ENCODE assay signal across 2 cellular contexts in genomic region chr10:98609265-98609664, GRCh38.
TF ChIP-seq lines count a peak whose summit lies in the region.

No MANE protein-coding gene starts in this region.

TF ChIP-seq in GM23338, 12 proteins besides CTCF, POLR2A, EP300 and RAD21 (continued from another document):
- TF ChIP-seq REST (IDR thresholded peaks at IDR 0.05; ENCODE audit: unreplicated experiment) (no peak), ETS1 (IDR thresholded peaks at IDR 0.05) (no peak), EZH2phosphoT487 (IDR thresholded peaks at IDR 0.05; ENCODE audit: unreplicated experiment) (no peak), EZH2 (IDR thresholded peaks at IDR 0.05; ENCODE audit: low read depth, unreplicated experiment) (no peak), NANOG (IDR thresholded peaks at IDR 0.05; ENCODE audit: borderline replicate concordance) (no peak), STAT1 (IDR thresholded peaks at IDR 0.05; ENCODE audit: unreplicated experiment) (no peak), ZNF462 (CRISPR knock-in tag; IDR thresholded peaks at IDR 0.05) (no peak), POLR2AphosphoS5 (IDR thresholded peaks at IDR 0.05; ENCODE audit: low read depth) (no peak), ZNF331 (CRISPR knock-in tag; IDR thresholded peaks at IDR 0.05; ENCODE audit: low read depth) (no peak)

TF ChIP-seq in K562, 482 proteins besides CTCF, POLR2A, EP300 and RAD21 (continued from another document):
- TF ChIP-seq ZNF280B (CRISPR knock-in tag; IDR thresholded peaks at IDR 0.05) (no peak), YBX1 (IDR thresholded peaks at IDR 0.05) (no peak), CBFA2T3 (IDR thresholded peaks at IDR 0.05) (no peak), L3MBTL2 (IDR thresholded peaks at IDR 0.05) (no peak), TAF1 (IDR thresholded peaks at IDR 0.05; ENCODE audit: control insufficient read depth, extremely low read depth, insufficient read depth, low read length, severe bottlenecking) (no peak), ZNF518B (CRISPR knock-in tag; IDR thresholded peaks at IDR 0.05) (no peak), MTA3 (IDR thresholded peaks at IDR 0.05; ENCODE audit: borderline replicate concordance) (no peak), ZC3H8 (IDR thresholded peaks at IDR 0.05) (no peak), ZC3H4 (CRISPR knock-in tag; IDR thresholded peaks at IDR 0.05; ENCODE audit: borderline replicate concordance) (no peak), CBX3 (IDR thresholded peaks at IDR 0.05; ENCODE audit: borderline replicate concordance in 1 of 2, low read length in 2 of 2) (no peak), RBM22 (IDR thresholded peaks at IDR 0.05; ENCODE audit: low read depth, low read length, poor library complexity, severe bottlenecking) (no peak), HMGN3 (IDR thresholded peaks at IDR 0.05; ENCODE audit: borderline replicate concordance, extremely low read depth, insufficient read length, low read depth, low read length) (no peak), CAMTA2 (CRISPR knock-in tag; conservative IDR thresholded peaks at IDR 0.05) (no peak), MAFG (tag; conservative IDR thresholded peaks at IDR 0.05) (0 out of 2 replicates have a peak, but pooled peaks have one; percentile 14), HLTF (IDR thresholded peaks at IDR 0.05) (no peak), MAFK (IDR thresholded peaks at IDR 0.05; ENCODE audit: low read length) (peak; percentile 65), SIN3A (IDR thresholded peaks at IDR 0.05; ENCODE audit: borderline replicate concordance in 2 of 2, control insufficient read depth in 1 of 2, low read depth in 2 of 2, low read length in 2 of 2) (no peak), GTF2A2 (tag; IDR thresholded peaks at IDR 0.05) (no peak), BRCA1 (IDR thresholded peaks at IDR 0.05) (no peak), BRCA1 (CRISPR knock-in tag; IDR thresholded peaks at IDR 0.05) (no peak), ZNF408 (CRISPR knock-in tag; IDR thresholded peaks at IDR 0.05; ENCODE audit: low read depth) (no peak), NR2C1 (IDR thresholded peaks at IDR 0.05) (no peak), NR2C1 (tag; IDR thresholded peaks at IDR 0.05) (no peak), HEY1 (CRISPR knock-in tag; IDR thresholded peaks at IDR 0.05; ENCODE audit: borderline replicate concordance) (no peak), ZNF316 (IDR thresholded peaks at IDR 0.05) (peak; percentile 64)
